Comparison of ENCODE assay signal across 16 cellular contexts in the genomic region with DNA sequence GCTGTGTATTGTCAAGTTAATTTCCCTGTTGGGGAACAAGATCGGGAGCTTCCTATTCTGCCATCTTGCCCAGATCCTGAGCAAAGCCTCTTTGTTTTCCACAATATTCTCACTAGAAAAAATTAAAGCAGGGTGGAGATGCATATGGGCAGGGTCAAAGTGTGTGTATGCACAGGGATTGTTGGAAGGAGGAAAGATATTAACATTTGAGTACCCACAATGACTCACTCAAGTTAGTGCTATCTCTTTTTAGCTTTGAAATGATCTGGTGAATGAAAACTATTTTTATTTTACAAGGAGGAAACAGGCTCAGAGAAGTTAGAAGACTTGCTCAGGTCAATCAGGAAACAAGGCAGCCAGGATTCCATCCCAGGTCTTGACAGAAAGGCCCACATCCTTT. TPM values are rescaled to one million over a fixed set of nuclear protein-coding genes. Genes with fewer than 3 reads are reported as not detected.
DNase-seq lines count a peak whose midpoint lies in the region; ATAC-seq and TF ChIP-seq lines count a peak whose summit lies in the region.
"Had no signal": no experiment of that assay in that cellular context is flagged by ENCODE, and none has a peak within 500 bp of the region (broad histone marks: within the 10 kb centered on the region; RNA-seq: fewer than 3 reads in every experiment).

No MANE protein-coding gene starts in this region.

- no peaks in the 10 kb centered on the region for H3K27me3 ChIP-seq in left ventricle myocardium inferior (ENCODE audit: low read depth)
- no peaks in the 10 kb centered on the region for H3K27me3 ChIP-seq in right atrium auricular region
- no peaks in the 10 kb centered on the region for H3K27me3 ChIP-seq in brain microvascular endothelial cell (replicated peaks)
- H3K27me3 ChIP-seq: left lung had no signal

- TF ChIP-seq CTCF in left ventricle myocardium inferior (IDR thresholded peaks at IDR 0.05; ENCODE audit: borderline replicate concordance) (no peak), right atrium auricular region (IDR thresholded peaks at IDR 0.05) (no peak), brain microvascular endothelial cell (IDR thresholded peaks at IDR 0.05; ENCODE audit: low read depth, low read length, missing control alignments) (no peak), type B pancreatic cell (conservative IDR thresholded peaks at IDR 0.05) (no peak), GM10248 (IDR thresholded peaks at IDR 0.05; ENCODE audit: control extremely low read depth, extremely low read depth, low read depth, missing control alignments) (no peak)

- no peak for DNase-seq in left ventricle myocardium inferior
- DNase-seq in right atrium auricular region (ENCODE audit: low spot score): no peak
- DNase-seq in brain microvascular endothelial cell: no peak
- peak; percentile 44 for DNase-seq in iris pigment epithelial cell (ENCODE audit: low read depth)
- no peak for DNase-seq in type B pancreatic cell (ENCODE audit: extremely low spot score, unreplicated experiment)
- DNase-seq in GM10248 (ENCODE audit: extremely low spot score): no peak
- no peak for DNase-seq in NCI-H1436 (lab: John Stamatoyannopoulos, UW)
- DNase-seq: activated CD4-positive, alpha-beta T cell treated with anti-CD3 and anti-CD28 coated beads, Interleukin-2, amount 10 ng/mL, durations not matched to agents 7 days and 5 days; activated naive CD4-positive, alpha-beta T cell treated with anti-CD3 and anti-CD28 coated beads, Interleukin-2, amount 10 ng/mL, durations not matched to agents 7 days and 5 days; CD4-positive, alpha-beta T cell; left lung; stimulated activated naive CD4-positive, alpha-beta T cell had no signal

- H3K27ac Mint-ChIP-seq in type B pancreatic cell: peak overlapping the region; percentile 86
- H3K27ac Mint-ChIP-seq: activated CD4-positive, alpha-beta T cell treated with anti-CD3 and anti-CD28 coated beads, Interleukin-2, amount 10 ng/mL, durations not matched to agents 7 days and 5 days; activated naive CD4-positive, alpha-beta T cell treated with anti-CD3 and anti-CD28 coated beads, Interleukin-2, amount 10 ng/mL, durations not matched to agents 7 days and 5 days; brain; CD4-positive, alpha-beta T cell had no signal

- peaks cover 22% of the 10 kb centered on the region for H3K9me3 ChIP-seq in left ventricle myocardium inferior (replicated peaks)
- peaks cover 0 to 16% of the 10 kb centered on the region in 2 donors for H3K9me3 ChIP-seq in right atrium auricular region
- H3K9me3 ChIP-seq: prostate gland had no signal

- H3K4me1 Mint-ChIP-seq in type B pancreatic cell (ENCODE audit: unreplicated experiment): peaks cover 31% of the 10 kb centered on the region
- H3K4me1 Mint-ChIP-seq: activated CD4-positive, alpha-beta T cell treated with anti-CD3 and anti-CD28 coated beads, Interleukin-2, amount 10 ng/mL, durations not matched to agents 7 days and 5 days; activated naive CD4-positive, alpha-beta T cell treated with anti-CD3 and anti-CD28 coated beads, Interleukin-2, amount 10 ng/mL, durations not matched to agents 7 days and 5 days had no signal

- CTCF ChIA-PET in GM10248 (lab: Yijun Ruan, JAX): interaction anchor here (0.9 to 1.9 kb wide), 4 partner anchors 19 to 171 kb away, joined by 3 to 5 read pairs (median 4); no protein-coding TSS in a partner anchor

- H3K4me3 Mint-ChIP-seq in type B pancreatic cell: peak overlapping the region; percentile 27
- H3K4me3 Mint-ChIP-seq: activated CD4-positive, alpha-beta T cell treated with anti-CD3 and anti-CD28 coated beads, Interleukin-2, amount 10 ng/mL, durations not matched to agents 7 days and 5 days; activated naive CD4-positive, alpha-beta T cell treated with anti-CD3 and anti-CD28 coated beads, Interleukin-2, amount 10 ng/mL, durations not matched to agents 7 days and 5 days; brain; CD4-positive, alpha-beta T cell had no signal

- H3K4me3 ChIP-seq in left ventricle myocardium inferior (no peak overlapping the region), right atrium auricular region (no peak overlapping the region), brain microvascular endothelial cell (ENCODE audit: low read depth, low read length) (no peak overlapping the region)
- H3K4me3 ChIP-seq: left lung, prostate gland had no signal

- H3K9me3 Mint-ChIP-seq in type B pancreatic cell: peaks cover 8% of the 10 kb centered on the region

- peaks cover 40% of the 10 kb centered on the region for H3K36me3 Mint-ChIP-seq in type B pancreatic cell
- H3K36me3 Mint-ChIP-seq: activated naive CD4-positive, alpha-beta T cell treated with anti-CD3 and anti-CD28 coated beads, Interleukin-2, amount 10 ng/mL, durations not matched to agents 7 days and 5 days had no signal

- POLR2A ChIA-PET in GM10248 (lab: Yijun Ruan, JAX): no interaction called here

- no peak for ATAC-seq in HG02642 (IDR thresholded peaks at IDR 0.05; ENCODE audit: poor library complexity, unreplicated experiment)
- ATAC-seq: left lung had no signal

- H3K27ac ChIP-seq in left ventricle myocardium inferior (replicated peaks): peak overlapping the region; percentile 5
- no peak overlapping the region for H3K27ac ChIP-seq in right atrium auricular region
- H3K27ac ChIP-seq in brain microvascular endothelial cell: peak overlapping the region; percentile 53
- H3K27ac ChIP-seq: prostate gland had no signal

- H3K27me3 Mint-ChIP-seq in type B pancreatic cell: no peaks in the 10 kb centered on the region

- H3K4me1 ChIP-seq in left ventricle myocardium inferior (peaks cover 49% of the 10 kb centered on the region), right atrium auricular region (peaks cover 0 to 7% of the 10 kb centered on the region in 2 donors)
- H3K4me1 ChIP-seq: prostate gland had no signal

- intact Hi-C loops in left ventricle myocardium inferior (cut with micrococcal nuclease): no loop called here

- in situ Hi-C loops in brain microvascular endothelial cell (cut with HindIII; ENCODE audit: low pct_ligation_motif_present, low sequenced_read_pairs): no loop called here

- H3K36me3 ChIP-seq in left ventricle myocardium inferior (peaks cover 45% of the 10 kb centered on the region), right atrium auricular region (peaks cover 5% of the 10 kb centered on the region), brain microvascular endothelial cell (replicated peaks) (no peaks in the 10 kb centered on the region)
- H3K36me3 ChIP-seq: prostate gland had no signal

RNA-seq across cellular contexts. Expression of a gene that starts 6.7 kb away (rescaled TPM):
- total RNA-seq in left ventricle myocardium inferior: not detected
- total RNA-seq in right atrium auricular region: not detected
- 0.29 and 0.46 TPM in 2 replicates for total RNA-seq in type B pancreatic cell (ENCODE audit: low replicate concordance)
- total RNA-seq: A673; activated CD4-positive, alpha-beta T cell treated with anti-CD3 and anti-CD28 coated beads, Interleukin-2, amount 10 ng/mL, durations not matched to agents 7 days and 5 days; CD4-positive, alpha-beta T cell had no signal

Comparison
In these comparisons a context has a peak if more than half of its experiments do, and no peak if none do; other contexts are left out.
1. H3K27ac ChIP-seq: peak in left ventricle myocardium inferior (single experiment) and brain microvascular endothelial cell (single experiment); none in right atrium auricular region (0 of 2).